ENCODE assay signal across 1 cellular context in the genomic region with DNA sequence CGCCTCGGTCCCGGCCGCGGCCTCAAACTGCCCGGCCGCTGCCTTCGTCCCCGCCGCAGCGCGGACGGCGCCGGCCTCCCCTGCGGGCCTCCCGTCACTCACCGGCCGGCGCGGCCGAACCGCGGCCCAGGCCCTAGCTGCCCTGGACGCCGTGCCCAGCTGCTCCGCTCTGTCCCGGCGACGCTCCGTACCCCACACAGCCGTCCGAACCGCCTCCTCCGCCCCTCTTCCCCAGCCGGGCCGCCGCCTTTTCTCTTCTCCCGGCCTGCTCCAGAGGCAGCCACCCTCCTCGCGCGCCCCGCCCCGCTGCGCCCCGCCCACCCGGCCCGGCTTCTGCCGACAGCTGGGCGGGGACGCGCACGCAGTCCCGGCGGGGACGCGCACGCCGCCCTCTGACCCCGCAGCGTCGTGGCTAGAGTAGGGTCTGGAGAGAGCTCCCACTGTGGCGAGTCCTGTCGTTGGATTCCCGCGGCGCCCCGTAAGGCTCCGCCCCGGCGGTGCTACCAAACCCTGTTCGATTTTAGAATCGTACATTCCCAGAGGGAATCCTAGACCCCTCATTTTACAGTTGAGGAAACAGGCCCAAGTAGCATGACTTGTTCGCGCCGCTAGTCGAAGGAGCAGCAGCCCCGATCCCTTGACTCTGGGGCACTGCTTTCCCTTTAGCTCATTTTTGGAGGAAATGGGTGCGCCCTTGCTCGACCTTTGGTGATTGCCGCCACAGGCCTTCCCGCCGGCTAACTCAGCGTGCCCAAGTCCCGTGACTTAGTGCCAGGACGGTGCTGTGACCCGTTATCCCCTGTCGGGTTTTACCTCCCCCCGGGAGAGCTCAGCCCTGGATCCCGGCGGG.
A peak's percentile ranks its signal among the peaks of the same experiment; 100 is the strongest.
TF ChIP-seq lines count a peak whose summit lies in the region.

A gene with protein sequence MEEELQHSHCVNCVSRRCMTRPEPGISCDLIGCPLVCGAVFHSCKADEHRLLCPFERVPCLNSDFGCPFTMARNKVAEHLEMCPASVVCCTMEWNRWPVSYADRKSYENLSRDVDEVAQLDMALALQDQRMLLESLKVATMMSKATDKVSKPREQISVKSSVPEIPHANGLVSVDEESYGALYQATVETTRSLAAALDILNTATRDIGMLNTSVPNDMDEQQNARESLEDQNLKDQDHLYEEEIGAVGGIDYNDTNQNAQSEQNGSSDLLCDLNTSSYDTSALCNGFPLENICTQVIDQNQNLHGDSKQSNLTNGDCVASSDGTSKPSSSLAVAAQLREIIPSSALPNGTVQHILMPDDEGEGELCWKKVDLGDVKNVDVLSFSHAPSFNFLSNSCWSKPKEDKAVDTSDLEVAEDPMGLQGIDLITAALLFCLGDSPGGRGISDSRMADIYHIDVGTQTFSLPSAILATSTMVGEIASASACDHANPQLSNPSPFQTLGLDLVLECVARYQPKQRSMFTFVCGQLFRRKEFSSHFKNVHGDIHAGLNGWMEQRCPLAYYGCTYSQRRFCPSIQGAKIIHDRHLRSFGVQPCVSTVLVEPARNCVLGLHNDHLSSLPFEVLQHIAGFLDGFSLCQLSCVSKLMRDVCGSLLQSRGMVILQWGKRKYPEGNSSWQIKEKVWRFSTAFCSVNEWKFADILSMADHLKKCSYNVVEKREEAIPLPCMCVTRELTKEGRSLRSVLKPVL (minus strand): TSS at position 295 of the 850 bp plus-strand sequence. CDS start 8,390 bp downstream, outside the sequence.

TF ChIP-seq in HepG2, 621 proteins besides CTCF, POLR2A, EP300 and RAD21 (continues in another document):
- TF ChIP-seq PRMT3 (CRISPR knock-in tag; IDR thresholded peaks at IDR 0.05; ENCODE audit: borderline replicate concordance, low read depth) (peak; percentile 68; the same call in 1 of the 2 replicates), NPAS2 (CRISPR knock-in tag; IDR thresholded peaks at IDR 0.05; ENCODE audit: borderline replicate concordance) (no peak), RARG (CRISPR knock-in tag; IDR thresholded peaks at IDR 0.05; ENCODE audit: low read depth) (peak; percentile 92), NFE2 (CRISPR knock-in tag; IDR thresholded peaks at IDR 0.05) (no peak), RORA (CRISPR knock-in tag; IDR thresholded peaks at IDR 0.05) (0 out of 2 replicates have a peak, but pooled peaks have one; percentile 73), ZNF34 (CRISPR knock-in tag; IDR thresholded peaks at IDR 0.05; ENCODE audit: borderline replicate concordance) (peak; percentile 98; the same call in 1 of the 2 replicates), ATAD3A (CRISPR knock-in tag; IDR thresholded peaks at IDR 0.05) (no peak), ZNF724P (CRISPR knock-in tag; IDR thresholded peaks at IDR 0.05; ENCODE audit: borderline replicate concordance) (no peak), ZNF235 (CRISPR knock-in tag; IDR thresholded peaks at IDR 0.05; ENCODE audit: borderline replicate concordance) (no peak), HDAC6 (IDR thresholded peaks at IDR 0.05; ENCODE audit: low read depth, low read length) (no peak), CREM (IDR thresholded peaks at IDR 0.05) (peak; percentile 29; the same call in 1 of the 2 replicates), CREM (CRISPR knock-in tag; IDR thresholded peaks at IDR 0.05) (peak; percentile 37; the same call in 1 of the 2 replicates), HNRNPUL1 (IDR thresholded peaks at IDR 0.05; ENCODE audit: low read depth, low read length) (no peak), MYC (CRISPR knock-in tag; IDR thresholded peaks at IDR 0.05; ENCODE audit: borderline replicate concordance) (peak; percentile 26), ZNF331 (CRISPR knock-in tag; IDR thresholded peaks at IDR 0.05) (peak; percentile 86), MIER2 (CRISPR knock-in tag; IDR thresholded peaks at IDR 0.05) (0 out of 2 replicates have a peak, but pooled peaks have one; percentile 25), SRSF9 (IDR thresholded peaks at IDR 0.05; ENCODE audit: borderline replicate concordance, insufficient read depth, low read depth, low read length, poor library complexity, severe bottlenecking) (no peak), ZNF501 (CRISPR knock-in tag; IDR thresholded peaks at IDR 0.05) (peak; percentile 74), ARNT2 (CRISPR knock-in tag; IDR thresholded peaks at IDR 0.05; ENCODE audit: low read depth) (peak; percentile 82; the same call in 1 of the 2 replicates), GLI4 (CRISPR knock-in tag; IDR thresholded peaks at IDR 0.05; ENCODE audit: borderline replicate concordance) (peak; percentile 22; the same call in 1 of the 2 replicates), ZNF484 (CRISPR knock-in tag; IDR thresholded peaks at IDR 0.05; ENCODE audit: borderline replicate concordance, low read depth) (no peak), PHB2 (IDR thresholded peaks at IDR 0.05; ENCODE audit: partially characterized antibody) (no peak), JUND (CRISPR knock-in tag; IDR thresholded peaks at IDR 0.05) (no peak; the same call in 1 of the 2 replicates), HNRNPL (IDR thresholded peaks at IDR 0.05; ENCODE audit: low read depth, low read length) (no peak), HCFC1 (IDR thresholded peaks at IDR 0.05; ENCODE audit: low read depth, low read length) (peak; percentile 26; the same call in 1 of the 2 replicates), SRY (CRISPR knock-in tag; IDR thresholded peaks at IDR 0.05) (peak; percentile 54; the same call in 1 of the 2 replicates), PCBP1 (IDR thresholded peaks at IDR 0.05; ENCODE audit: borderline replicate concordance, low read depth, low read length) (no peak), ZNF460 (CRISPR knock-in tag; IDR thresholded peaks at IDR 0.05; ENCODE audit: borderline replicate concordance) (no peak), IRF2 (CRISPR knock-in tag; IDR thresholded peaks at IDR 0.05) (peak; percentile 64), ZNF10 (CRISPR knock-in tag; IDR thresholded peaks at IDR 0.05; ENCODE audit: borderline replicate concordance, low read depth) (0 out of 2 replicates have a peak, but pooled peaks have one; percentile 58)
- TF ChIP-seq, protein P1, sequence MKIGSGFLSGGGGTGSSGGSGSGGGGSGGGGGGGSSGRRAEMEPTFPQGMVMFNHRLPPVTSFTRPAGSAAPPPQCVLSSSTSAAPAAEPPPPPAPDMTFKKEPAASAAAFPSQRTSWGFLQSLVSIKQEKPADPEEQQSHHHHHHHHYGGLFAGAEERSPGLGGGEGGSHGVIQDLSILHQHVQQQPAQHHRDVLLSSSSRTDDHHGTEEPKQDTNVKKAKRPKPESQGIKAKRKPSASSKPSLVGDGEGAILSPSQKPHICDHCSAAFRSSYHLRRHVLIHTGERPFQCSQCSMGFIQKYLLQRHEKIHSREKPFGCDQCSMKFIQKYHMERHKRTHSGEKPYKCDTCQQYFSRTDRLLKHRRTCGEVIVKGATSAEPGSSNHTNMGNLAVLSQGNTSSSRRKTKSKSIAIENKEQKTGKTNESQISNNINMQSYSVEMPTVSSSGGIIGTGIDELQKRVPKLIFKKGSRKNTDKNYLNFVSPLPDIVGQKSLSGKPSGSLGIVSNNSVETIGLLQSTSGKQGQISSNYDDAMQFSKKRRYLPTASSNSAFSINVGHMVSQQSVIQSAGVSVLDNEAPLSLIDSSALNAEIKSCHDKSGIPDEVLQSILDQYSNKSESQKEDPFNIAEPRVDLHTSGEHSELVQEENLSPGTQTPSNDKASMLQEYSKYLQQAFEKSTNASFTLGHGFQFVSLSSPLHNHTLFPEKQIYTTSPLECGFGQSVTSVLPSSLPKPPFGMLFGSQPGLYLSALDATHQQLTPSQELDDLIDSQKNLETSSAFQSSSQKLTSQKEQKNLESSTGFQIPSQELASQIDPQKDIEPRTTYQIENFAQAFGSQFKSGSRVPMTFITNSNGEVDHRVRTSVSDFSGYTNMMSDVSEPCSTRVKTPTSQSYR (CRISPR knock-in tag; IDR thresholded peaks at IDR 0.05; ENCODE audit: borderline replicate concordance), result no peak; the same call in 1 of the 2 replicates
- TF ChIP-seq, protein P2, sequence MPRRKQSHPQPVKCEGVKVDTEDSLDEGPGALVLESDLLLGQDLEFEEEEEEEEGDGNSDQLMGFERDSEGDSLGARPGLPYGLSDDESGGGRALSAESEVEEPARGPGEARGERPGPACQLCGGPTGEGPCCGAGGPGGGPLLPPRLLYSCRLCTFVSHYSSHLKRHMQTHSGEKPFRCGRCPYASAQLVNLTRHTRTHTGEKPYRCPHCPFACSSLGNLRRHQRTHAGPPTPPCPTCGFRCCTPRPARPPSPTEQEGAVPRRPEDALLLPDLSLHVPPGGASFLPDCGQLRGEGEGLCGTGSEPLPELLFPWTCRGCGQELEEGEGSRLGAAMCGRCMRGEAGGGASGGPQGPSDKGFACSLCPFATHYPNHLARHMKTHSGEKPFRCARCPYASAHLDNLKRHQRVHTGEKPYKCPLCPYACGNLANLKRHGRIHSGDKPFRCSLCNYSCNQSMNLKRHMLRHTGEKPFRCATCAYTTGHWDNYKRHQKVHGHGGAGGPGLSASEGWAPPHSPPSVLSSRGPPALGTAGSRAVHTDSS (CRISPR knock-in tag; conservative IDR thresholded peaks at IDR 0.05), result 0 out of 2 replicates have a peak, but pooled peaks have one; percentile 60
- TF ChIP-seq, protein P3, sequence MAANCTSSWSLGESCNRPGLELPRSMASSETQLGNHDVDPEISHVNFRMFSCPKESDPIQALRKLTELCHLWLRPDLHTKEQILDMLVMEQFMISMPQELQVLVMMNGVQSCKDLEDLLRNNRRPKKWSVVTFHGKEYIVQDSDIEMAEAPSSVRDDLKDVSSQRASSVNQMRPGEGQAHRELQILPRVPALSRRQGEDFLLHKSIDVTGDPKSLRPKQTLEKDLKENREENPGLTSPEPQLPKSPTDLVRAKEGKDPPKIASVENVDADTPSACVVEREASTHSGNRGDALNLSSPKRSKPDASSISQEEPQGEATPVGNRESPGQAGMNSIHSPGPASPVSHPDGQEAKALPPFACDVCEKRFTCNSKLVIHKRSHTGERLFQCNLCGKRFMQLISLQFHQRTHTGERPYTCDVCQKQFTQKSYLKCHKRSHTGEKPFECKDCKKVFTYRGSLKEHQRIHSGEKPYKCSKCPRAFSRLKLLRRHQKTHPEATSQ (CRISPR knock-in tag; IDR thresholded peaks at IDR 0.05; ENCODE audit: borderline replicate concordance), result peak; percentile 70; the same call in 1 of the 2 replicates
- TF ChIP-seq, protein P4, sequence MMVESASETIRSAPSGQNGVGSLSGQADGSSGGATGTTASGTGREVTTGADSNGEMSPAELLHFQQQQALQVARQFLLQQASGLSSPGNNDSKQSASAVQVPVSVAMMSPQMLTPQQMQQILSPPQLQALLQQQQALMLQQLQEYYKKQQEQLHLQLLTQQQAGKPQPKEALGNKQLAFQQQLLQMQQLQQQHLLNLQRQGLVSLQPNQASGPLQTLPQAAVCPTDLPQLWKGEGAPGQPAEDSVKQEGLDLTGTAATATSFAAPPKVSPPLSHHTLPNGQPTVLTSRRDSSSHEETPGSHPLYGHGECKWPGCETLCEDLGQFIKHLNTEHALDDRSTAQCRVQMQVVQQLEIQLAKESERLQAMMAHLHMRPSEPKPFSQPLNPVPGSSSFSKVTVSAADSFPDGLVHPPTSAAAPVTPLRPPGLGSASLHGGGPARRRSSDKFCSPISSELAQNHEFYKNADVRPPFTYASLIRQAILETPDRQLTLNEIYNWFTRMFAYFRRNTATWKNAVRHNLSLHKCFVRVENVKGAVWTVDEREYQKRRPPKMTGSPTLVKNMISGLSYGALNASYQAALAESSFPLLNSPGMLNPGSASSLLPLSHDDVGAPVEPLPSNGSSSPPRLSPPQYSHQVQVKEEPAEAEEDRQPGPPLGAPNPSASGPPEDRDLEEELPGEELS (CRISPR knock-in tag; IDR thresholded peaks at IDR 0.05), result no peak
- TF ChIP-seq, protein P5, sequence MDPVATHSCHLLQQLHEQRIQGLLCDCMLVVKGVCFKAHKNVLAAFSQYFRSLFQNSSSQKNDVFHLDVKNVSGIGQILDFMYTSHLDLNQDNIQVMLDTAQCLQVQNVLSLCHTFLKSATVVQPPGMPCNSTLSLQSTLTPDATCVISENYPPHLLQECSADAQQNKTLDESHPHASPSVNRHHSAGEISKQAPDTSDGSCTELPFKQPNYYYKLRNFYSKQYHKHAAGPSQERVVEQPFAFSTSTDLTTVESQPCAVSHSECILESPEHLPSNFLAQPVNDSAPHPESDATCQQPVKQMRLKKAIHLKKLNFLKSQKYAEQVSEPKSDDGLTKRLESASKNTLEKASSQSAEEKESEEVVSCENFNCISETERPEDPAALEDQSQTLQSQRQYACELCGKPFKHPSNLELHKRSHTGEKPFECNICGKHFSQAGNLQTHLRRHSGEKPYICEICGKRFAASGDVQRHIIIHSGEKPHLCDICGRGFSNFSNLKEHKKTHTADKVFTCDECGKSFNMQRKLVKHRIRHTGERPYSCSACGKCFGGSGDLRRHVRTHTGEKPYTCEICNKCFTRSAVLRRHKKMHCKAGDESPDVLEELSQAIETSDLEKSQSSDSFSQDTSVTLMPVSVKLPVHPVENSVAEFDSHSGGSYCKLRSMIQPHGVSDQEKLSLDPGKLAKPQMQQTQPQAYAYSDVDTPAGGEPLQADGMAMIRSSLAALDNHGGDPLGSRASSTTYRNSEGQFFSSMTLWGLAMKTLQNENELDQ (CRISPR knock-in tag; IDR thresholded peaks at IDR 0.05; ENCODE audit: borderline replicate concordance), result 0 out of 2 replicates have a peak, but pooled peaks have one; percentile 11
- TF ChIP-seq, protein P6, sequence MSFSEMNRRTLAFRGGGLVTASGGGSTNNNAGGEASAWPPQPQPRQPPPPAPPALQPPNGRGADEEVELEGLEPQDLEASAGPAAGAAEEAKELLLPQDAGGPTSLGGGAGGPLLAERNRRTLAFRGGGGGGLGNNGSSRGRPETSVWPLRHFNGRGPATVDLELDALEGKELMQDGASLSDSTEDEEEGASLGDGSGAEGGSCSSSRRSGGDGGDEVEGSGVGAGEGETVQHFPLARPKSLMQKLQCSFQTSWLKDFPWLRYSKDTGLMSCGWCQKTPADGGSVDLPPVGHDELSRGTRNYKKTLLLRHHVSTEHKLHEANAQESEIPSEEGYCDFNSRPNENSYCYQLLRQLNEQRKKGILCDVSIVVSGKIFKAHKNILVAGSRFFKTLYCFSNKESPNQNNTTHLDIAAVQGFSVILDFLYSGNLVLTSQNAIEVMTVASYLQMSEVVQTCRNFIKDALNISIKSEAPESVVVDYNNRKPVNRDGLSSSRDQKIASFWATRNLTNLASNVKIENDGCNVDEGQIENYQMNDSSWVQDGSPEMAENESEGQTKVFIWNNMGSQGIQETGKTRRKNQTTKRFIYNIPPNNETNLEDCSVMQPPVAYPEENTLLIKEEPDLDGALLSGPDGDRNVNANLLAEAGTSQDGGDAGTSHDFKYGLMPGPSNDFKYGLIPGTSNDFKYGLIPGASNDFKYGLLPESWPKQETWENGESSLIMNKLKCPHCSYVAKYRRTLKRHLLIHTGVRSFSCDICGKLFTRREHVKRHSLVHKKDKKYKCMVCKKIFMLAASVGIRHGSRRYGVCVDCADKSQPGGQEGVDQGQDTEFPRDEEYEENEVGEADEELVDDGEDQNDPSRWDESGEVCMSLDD (CRISPR knock-in tag; IDR thresholded peaks at IDR 0.05; ENCODE audit: borderline replicate concordance), result peak; percentile 28; the same call in 1 of the 2 replicates
- TF ChIP-seq, protein P7, sequence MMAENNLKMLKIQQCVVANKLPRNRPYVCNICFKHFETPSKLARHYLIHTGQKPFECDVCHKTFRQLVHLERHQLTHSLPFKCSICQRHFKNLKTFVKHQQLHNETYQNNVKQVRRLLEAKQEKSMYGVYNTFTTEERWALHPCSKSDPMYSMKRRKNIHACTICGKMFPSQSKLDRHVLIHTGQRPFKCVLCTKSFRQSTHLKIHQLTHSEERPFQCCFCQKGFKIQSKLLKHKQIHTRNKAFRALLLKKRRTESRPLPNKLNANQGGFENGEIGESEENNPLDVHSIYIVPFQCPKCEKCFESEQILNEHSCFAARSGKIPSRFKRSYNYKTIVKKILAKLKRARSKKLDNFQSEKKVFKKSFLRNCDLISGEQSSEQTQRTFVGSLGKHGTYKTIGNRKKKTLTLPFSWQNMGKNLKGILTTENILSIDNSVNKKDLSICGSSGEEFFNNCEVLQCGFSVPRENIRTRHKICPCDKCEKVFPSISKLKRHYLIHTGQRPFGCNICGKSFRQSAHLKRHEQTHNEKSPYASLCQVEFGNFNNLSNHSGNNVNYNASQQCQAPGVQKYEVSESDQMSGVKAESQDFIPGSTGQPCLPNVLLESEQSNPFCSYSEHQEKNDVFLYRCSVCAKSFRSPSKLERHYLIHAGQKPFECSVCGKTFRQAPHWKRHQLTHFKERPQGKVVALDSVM (CRISPR knock-in tag; IDR thresholded peaks at IDR 0.05), result peak; percentile 98
